In genomic region chr7:100166317-100166940, GRCh38 we compare ENCODE assay signal across 11 cellular contexts. TPM values are rescaled to one million over a fixed set of nuclear protein-coding genes. Genes with fewer than 3 reads are reported as not detected.
DNase-seq lines count a peak whose midpoint lies in the region; TF ChIP-seq lines count a peak whose summit lies in the region.
"Had no signal": no experiment of that assay in that cellular context is flagged by ENCODE, and none has a peak within 500 bp of the region (broad histone marks: within the 10 kb centered on the region; RNA-seq: fewer than 3 reads in every experiment).

No MANE protein-coding gene starts in this region.

- intact Hi-C loops in CD4-positive, alpha-beta memory T cell (cut with micrococcal nuclease), result loop anchor here (2.0 kb wide), 1 partner anchor 18 kb away; the partner anchor contains the start of gene LAMTOR4

- H3K4me3 Mint-ChIP-seq in CD4-positive, alpha-beta memory T cell, result peak overlapping the region; percentile 84 to 94 (median 89)
- H3K4me3 Mint-ChIP-seq in T-helper 1 cell treated with Interleukin-12 subunit alpha and Interleukin-12 subunit beta and Interleukin-4 antibody, amounts not matched to agents 30 μg/mL and 1 μg/mL, for 36 hours, result peak overlapping the region; percentile 64
- peak overlapping the region; percentile 77 for H3K4me3 Mint-ChIP-seq in activated naive CD8-positive, alpha-beta T cell treated with anti-CD3 and anti-CD28 coated beads for 36 hours
- H3K4me3 Mint-ChIP-seq in neural crest cell, result peak overlapping the region; percentile 85

- no peaks in the 10 kb centered on the region for H3K36me3 ChIP-seq in CD4-positive, alpha-beta memory T cell (ENCODE audit: insufficient read depth, low read length)
- H3K36me3 ChIP-seq: gastrocnemius medialis had no signal

- H3K9me3 Mint-ChIP-seq in CD4-positive, alpha-beta memory T cell, result peaks cover 0 to 2% (median 0%) of the 10 kb centered on the region in 8 donors
- no peaks in the 10 kb centered on the region for H3K9me3 Mint-ChIP-seq in T-helper 1 cell treated with Interleukin-12 subunit alpha and Interleukin-12 subunit beta and Interleukin-4 antibody, amounts not matched to agents 30 μg/mL and 1 μg/mL, for 36 hours
- H3K9me3 Mint-ChIP-seq in activated naive CD8-positive, alpha-beta T cell treated with anti-CD3 and anti-CD28 coated beads for 36 hours, result no peaks in the 10 kb centered on the region
- H3K9me3 Mint-ChIP-seq in neural crest cell, result no peaks in the 10 kb centered on the region

- peaks cover 79% of the 10 kb centered on the region for H3K4me1 ChIP-seq in CD4-positive, alpha-beta memory T cell (ENCODE audit: insufficient read depth, low read length)

- CTCF ChIA-PET in CD4-positive, alpha-beta memory T cell (lab: Charles Lee; ENCODE audit: partially characterized antibody), result interaction anchor here (0.8 to 2.6 kb wide), 8 partner anchors 10 to 51 kb away, joined by 3 to 13 read pairs (median 5); partner anchors contain the start of gene GPC2

- H3K4me3 ChIP-seq in CD4-positive, alpha-beta memory T cell (ENCODE audit: low read length in 2 of 2), result peak overlapping the region in 1 of 2 donors; percentile 4
- H3K4me3 ChIP-seq: gastrocnemius medialis had no signal

- DNase-seq in CD4-positive, alpha-beta memory T cell, result peak; percentile 42 to 65 (median 53)
- DNase-seq in activated naive CD8-positive, alpha-beta T cell treated with anti-CD3 and anti-CD28 coated beads for 36 hours, result no peak
- no peak for DNase-seq in neural crest cell (ENCODE audit: low read depth, low spot score)
- no peak for DNase-seq in NCI-H446 treated with DMSO at 0.1 percent for 48 hours (lab: John Stamatoyannopoulos, UW)
- DNase-seq in NCI-H2171 (lab: John Stamatoyannopoulos, UW), result no peak
- no peak for DNase-seq in NCI-H2107 treated with DMSO at 0.1 percent for 48 hours (lab: John Stamatoyannopoulos, UW; ENCODE audit: unreplicated experiment)
- no peak for DNase-seq in SK-N-DZ (ENCODE audit: low spot score)
- DNase-seq: effector CD8-positive, alpha-beta T cell; gastrocnemius medialis; GF-D8 had no signal

- peaks cover 0 to 4% of the 10 kb centered on the region in 2 donors for H3K36me3 Mint-ChIP-seq in CD4-positive, alpha-beta memory T cell
- peaks cover 3% of the 10 kb centered on the region for H3K36me3 Mint-ChIP-seq in T-helper 1 cell treated with Interleukin-12 subunit alpha and Interleukin-12 subunit beta and Interleukin-4 antibody, amounts not matched to agents 30 μg/mL and 1 μg/mL, for 36 hours (ENCODE audit: low read depth)
- H3K36me3 Mint-ChIP-seq in activated naive CD8-positive, alpha-beta T cell treated with anti-CD3 and anti-CD28 coated beads for 36 hours, result peaks cover 6% of the 10 kb centered on the region
- H3K36me3 Mint-ChIP-seq in neural crest cell (ENCODE audit: low read depth), result no peaks in the 10 kb centered on the region

- peaks cover 0 to 4% of the 10 kb centered on the region in 2 donors for H3K27me3 Mint-ChIP-seq in CD4-positive, alpha-beta memory T cell
- peaks cover 26% of the 10 kb centered on the region for H3K27me3 Mint-ChIP-seq in T-helper 1 cell treated with Interleukin-12 subunit alpha and Interleukin-12 subunit beta and Interleukin-4 antibody, amounts not matched to agents 30 μg/mL and 1 μg/mL, for 36 hours (ENCODE audit: low read depth)
- H3K27me3 Mint-ChIP-seq in activated naive CD8-positive, alpha-beta T cell treated with anti-CD3 and anti-CD28 coated beads for 36 hours, result no peaks in the 10 kb centered on the region
- H3K27me3 Mint-ChIP-seq in neural crest cell (ENCODE audit: low read depth), result peaks cover 36% of the 10 kb centered on the region

- POLR2A ChIA-PET in CD4-positive, alpha-beta memory T cell (lab: Charles Lee; ENCODE audit: partially characterized antibody), result interaction anchor here (0.5 to 6.9 kb wide), 8 partner anchors 9 to 100 kb away, joined by 3 to 95 read pairs (median 9); partner anchors contain the start of genes GPC2, LAMTOR4, STAG3 and TRAPPC14

- peak overlapping the region; percentile 29 for H3K27ac ChIP-seq in CD4-positive, alpha-beta memory T cell (ENCODE audit: low read depth, low read length)
- H3K27ac ChIP-seq: gastrocnemius medialis had no signal

- H3K9me3 ChIP-seq in CD4-positive, alpha-beta memory T cell (ENCODE audit: control insufficient read depth in 1 of 2, low read length in 2 of 2), result no peaks in the 10 kb centered on the region
- H3K9me3 ChIP-seq: gastrocnemius medialis had no signal

- peaks cover 54 to 87% (median 69%) of the 10 kb centered on the region in 4 donors for H3K4me1 Mint-ChIP-seq in CD4-positive, alpha-beta memory T cell
- H3K4me1 Mint-ChIP-seq in T-helper 1 cell treated with Interleukin-12 subunit alpha and Interleukin-12 subunit beta and Interleukin-4 antibody, amounts not matched to agents 30 μg/mL and 1 μg/mL, for 36 hours (ENCODE audit: low read depth), result peaks cover 71% of the 10 kb centered on the region
- peaks cover 74% of the 10 kb centered on the region for H3K4me1 Mint-ChIP-seq in activated naive CD8-positive, alpha-beta T cell treated with anti-CD3 and anti-CD28 coated beads for 36 hours
- H3K4me1 Mint-ChIP-seq in neural crest cell, result peaks cover 44% of the 10 kb centered on the region

- peak overlapping the region; percentile 81 to 96 (median 92) for H3K27ac Mint-ChIP-seq in CD4-positive, alpha-beta memory T cell
- peak overlapping the region; percentile 66 for H3K27ac Mint-ChIP-seq in T-helper 1 cell treated with Interleukin-12 subunit alpha and Interleukin-12 subunit beta and Interleukin-4 antibody, amounts not matched to agents 30 μg/mL and 1 μg/mL, for 36 hours
- H3K27ac Mint-ChIP-seq in activated naive CD8-positive, alpha-beta T cell treated with anti-CD3 and anti-CD28 coated beads for 36 hours, result peak overlapping the region; percentile 70
- no peak overlapping the region for H3K27ac Mint-ChIP-seq in neural crest cell (ENCODE audit: unreplicated experiment)

- TF ChIP-seq CTCF in neural crest cell (conservative IDR thresholded peaks at IDR 0.05), result no peak

- no peaks in the 10 kb centered on the region for H3K27me3 ChIP-seq in CD4-positive, alpha-beta memory T cell (ENCODE audit: insufficient read depth, low read length)

RNA-seq across cellular contexts. Expression of gene GAL3ST4, which starts 2.0 kb away (rescaled TPM):
- 1 to 10 TPM; 8.0 to 8.9 TPM for total RNA-seq in CD4-positive, alpha-beta memory T cell
- polyA plus RNA-seq in CD4-positive, alpha-beta memory T cell, result 1 to 10 TPM; 2.3 to 5.0 TPM
- total RNA-seq in activated naive CD8-positive, alpha-beta T cell treated with anti-CD3 and anti-CD28 coated beads for 36 hours, result 1 to 10 TPM; 2.9 to 3.6 TPM
- 15.3 and 16.6 TPM in 2 replicates for total RNA-seq in neural crest cell
- polyA plus RNA-seq in SK-N-DZ (2014; cell fraction: cytosol; rRNA removed), result 5.6 and 6.3 TPM in 2 replicates
- 18.9 and 32.3 TPM in 2 replicates for polyA plus RNA-seq in SK-N-DZ (2014; cell fraction: nucleus; rRNA removed)

RNA-seq across cellular contexts. Expression of gene TRAPPC14, which starts 7.9 kb away (rescaled TPM):
- 10 to 100 TPM; 68.7 to 73.0 TPM for total RNA-seq in CD4-positive, alpha-beta memory T cell
- polyA plus RNA-seq in CD4-positive, alpha-beta memory T cell, result 1 to 10 TPM; 1.4 to 5.5 TPM
- total RNA-seq in activated naive CD8-positive, alpha-beta T cell treated with anti-CD3 and anti-CD28 coated beads for 36 hours, result 10 to 100 TPM; 17.0 to 20.0 TPM
- 32.0 and 33.9 TPM in 2 replicates for total RNA-seq in neural crest cell
- polyA plus RNA-seq in SK-N-DZ (2014; cell fraction: cytosol; rRNA removed), result 9.0 and 9.4 TPM in 2 replicates
- polyA plus RNA-seq in SK-N-DZ (2014; cell fraction: nucleus; rRNA removed), result 47.1 and 58.1 TPM in 2 replicates

RNA-seq across cellular contexts. Expression of gene GPC2, which starts 10.8 kb away (rescaled TPM):
- 10 to 100 TPM; 11.8 to 12.5 TPM for total RNA-seq in CD4-positive, alpha-beta memory T cell
- polyA plus RNA-seq in CD4-positive, alpha-beta memory T cell, result under 1 TPM in 1 of 2 donors, not detected in 1; 0.73 TPM
- total RNA-seq in activated naive CD8-positive, alpha-beta T cell treated with anti-CD3 and anti-CD28 coated beads for 36 hours, result 1 to 10 TPM; 3.6 to 3.9 TPM
- 97.8 and 106 TPM in 2 replicates for total RNA-seq in neural crest cell
- polyA plus RNA-seq in SK-N-DZ (2014; cell fraction: cytosol; rRNA removed), result 109 and 118 TPM in 2 replicates
- 183 and 215 TPM in 2 replicates for polyA plus RNA-seq in SK-N-DZ (2014; cell fraction: nucleus; rRNA removed)

RNA-seq across cellular contexts. Expression of gene STAG3, which starts 11.3 kb away (rescaled TPM):
- total RNA-seq in CD4-positive, alpha-beta memory T cell, result 1 to 10 TPM; 6.5 to 7.7 TPM
- 1 to 10 TPM; 1.6 to 3.7 TPM for polyA plus RNA-seq in CD4-positive, alpha-beta memory T cell
- 10 to 100 TPM; 21.1 to 21.4 TPM for total RNA-seq in activated naive CD8-positive, alpha-beta T cell treated with anti-CD3 and anti-CD28 coated beads for 36 hours
- total RNA-seq in neural crest cell, result 1.1 and 1.9 TPM in 2 replicates
- 1.8 and 2.8 TPM in 2 replicates for polyA plus RNA-seq in SK-N-DZ (2014; cell fraction: cytosol; rRNA removed)
- 7.9 TPM in 2 replicates for polyA plus RNA-seq in SK-N-DZ (2014; cell fraction: nucleus; rRNA removed)

RNA-seq across cellular contexts. Expression of gene LAMTOR4, which starts 17.7 kb away (rescaled TPM):
- 100 to 1,000 TPM; 178 to 189 TPM for total RNA-seq in CD4-positive, alpha-beta memory T cell
- polyA plus RNA-seq in CD4-positive, alpha-beta memory T cell, result 100 to 1,000 TPM; 423 to 501 TPM
- total RNA-seq in activated naive CD8-positive, alpha-beta T cell treated with anti-CD3 and anti-CD28 coated beads for 36 hours, result 100 to 1,000 TPM; 101 to 104 TPM
- total RNA-seq in neural crest cell, result 134 and 135 TPM in 2 replicates
- polyA plus RNA-seq in SK-N-DZ (2014; cell fraction: cytosol; rRNA removed), result 174 and 196 TPM in 2 replicates
- 200 and 237 TPM in 2 replicates for polyA plus RNA-seq in SK-N-DZ (2014; cell fraction: nucleus; rRNA removed)

Comparison
In these comparisons a context has a peak if more than half of its experiments do, and no peak if none do; other contexts are left out.
1. DNase-seq: peak in CD4-positive, alpha-beta memory T cell (5 of 5); none in activated naive CD8-positive, alpha-beta T cell treated with anti-CD3 and anti-CD28 coated beads for 36 hours (single experiment), neural crest cell (single experiment), NCI-H446 treated with DMSO at 0.1 percent for 48 hours (single experiment), NCI-H2171 (single experiment), NCI-H2107 treated with DMSO at 0.1 percent for 48 hours (single experiment) and SK-N-DZ (single experiment).
2. Peak in every context shown above with its lines, with median percentiles within 50 percentile points of each other: H3K4me3 Mint-ChIP-seq.